ENCODE assay signal across 8 cellular contexts in genomic region chr12:111412007-111412829, GRCh38. TPM values are rescaled to one million over a fixed set of nuclear protein-coding genes. Genes with fewer than 3 reads are reported as not detected.
DNase-seq lines count a peak whose midpoint lies in the region; ATAC-seq lines count a peak whose summit lies in the region.

No MANE protein-coding gene starts in this region.

- H3K27me3 ChIP-seq in CD8-positive, alpha-beta memory T cell (ENCODE audit: insufficient read depth, low read length, poor library complexity, severe bottlenecking) = no peaks in the 10 kb centered on the region
- H3K27me3 ChIP-seq in HAP-1 (ENCODE audit: low read depth) = no peaks in the 10 kb centered on the region

- H3K36me3 ChIP-seq in CD8-positive, alpha-beta memory T cell (ENCODE audit: insufficient read depth, low read length) = no peaks in the 10 kb centered on the region
- H3K36me3 ChIP-seq in HAP-1 (replicated peaks) = no peaks in the 10 kb centered on the region

- H3K27ac ChIP-seq in CD8-positive, alpha-beta memory T cell (ENCODE audit: low read depth, low read length) = peak overlapping the region; percentile 24

- peak overlapping the region in 6 of 7 donors; percentile 37 to 78 (median 65) for H3K4me3 Mint-ChIP-seq in CD8-positive, alpha-beta memory T cell
- H3K4me3 Mint-ChIP-seq in dendritic cell treated with granulocyte-macrophage colony-stimulating factor and Interleukin-4, amounts not matched to agents 40 ng/mL and 50 ng/mL, for 4 days = peak overlapping the region; percentile 56
- peak overlapping the region; percentile 36 to 86 (median 76) for H3K4me3 Mint-ChIP-seq in naive thymus-derived CD8-positive, alpha-beta T cell

- intact Hi-C loops in dendritic cell treated with granulocyte-macrophage colony-stimulating factor and Interleukin-4, amounts not matched to agents 40 ng/mL and 50 ng/mL, for 4 days (cut with micrococcal nuclease) = no loop called here

- peak overlapping the region; percentile 76 to 98 (median 92) for H3K27ac Mint-ChIP-seq in CD8-positive, alpha-beta memory T cell
- H3K27ac Mint-ChIP-seq in dendritic cell treated with granulocyte-macrophage colony-stimulating factor and Interleukin-4, amounts not matched to agents 40 ng/mL and 50 ng/mL, for 4 days = peak overlapping the region; percentile 61
- H3K27ac Mint-ChIP-seq in naive thymus-derived CD8-positive, alpha-beta T cell = peak overlapping the region; percentile 75 to 95 (median 91)

- no peak for DNase-seq in CD8-positive, alpha-beta memory T cell
- DNase-seq in NCI-H2107 treated with DMSO at 0.1 percent for 48 hours (lab: John Stamatoyannopoulos, UW; ENCODE audit: unreplicated experiment) = peak; percentile 78
- DNase-seq in naive thymus-derived CD8-positive, alpha-beta T cell = peak in 2 of 10 donors; percentile 16 to 22
- no peak for DNase-seq in SKM-1 (lab: John Stamatoyannopoulos, UW; ENCODE audit: unreplicated experiment)
- no peak for DNase-seq in HAP-1 (ENCODE audit: low spot score in 2 of 2)
- no peak for DNase-seq in T-helper 9 cell

- ATAC-seq in naive thymus-derived CD8-positive, alpha-beta T cell = peak; percentile 48 to 62
- ATAC-seq in HG03571 (IDR thresholded peaks at IDR 0.05; ENCODE audit: unreplicated experiment) = no peak

- H3K9me3 Mint-ChIP-seq in CD8-positive, alpha-beta memory T cell = no peaks in the 10 kb centered on the region
- H3K9me3 Mint-ChIP-seq in dendritic cell treated with granulocyte-macrophage colony-stimulating factor and Interleukin-4, amounts not matched to agents 40 ng/mL and 50 ng/mL, for 4 days = no peaks in the 10 kb centered on the region
- no peaks in the 10 kb centered on the region for H3K9me3 Mint-ChIP-seq in naive thymus-derived CD8-positive, alpha-beta T cell

- H3K27me3 Mint-ChIP-seq in CD8-positive, alpha-beta memory T cell = no peaks in the 10 kb centered on the region
- no peaks in the 10 kb centered on the region for H3K27me3 Mint-ChIP-seq in dendritic cell treated with granulocyte-macrophage colony-stimulating factor and Interleukin-4, amounts not matched to agents 40 ng/mL and 50 ng/mL, for 4 days
- no peaks in the 10 kb centered on the region for H3K27me3 Mint-ChIP-seq in naive thymus-derived CD8-positive, alpha-beta T cell

- no peaks in the 10 kb centered on the region for H3K9me3 ChIP-seq in CD8-positive, alpha-beta memory T cell (ENCODE audit: low read length)
- H3K9me3 ChIP-seq in HAP-1 = no peaks in the 10 kb centered on the region

- peaks cover 74 to 93% (median 83%) of the 10 kb centered on the region in 3 donors for H3K4me1 Mint-ChIP-seq in CD8-positive, alpha-beta memory T cell
- H3K4me1 Mint-ChIP-seq in dendritic cell treated with granulocyte-macrophage colony-stimulating factor and Interleukin-4, amounts not matched to agents 40 ng/mL and 50 ng/mL, for 4 days (ENCODE audit: low read depth) = peaks cover 88% of the 10 kb centered on the region
- H3K4me1 Mint-ChIP-seq in naive thymus-derived CD8-positive, alpha-beta T cell = peaks cover 37 to 88% (median 86%) of the 10 kb centered on the region in 4 donors

- H3K4me1 ChIP-seq in CD8-positive, alpha-beta memory T cell (ENCODE audit: insufficient read depth, low read length) = peaks cover 78% of the 10 kb centered on the region
- H3K4me1 ChIP-seq in HAP-1 = peaks cover 4% of the 10 kb centered on the region; the same call in 1 of the 2 replicates

- peaks cover 0 to 23% (median 11%) of the 10 kb centered on the region in 3 donors for H3K36me3 Mint-ChIP-seq in CD8-positive, alpha-beta memory T cell
- peaks cover 97% of the 10 kb centered on the region for H3K36me3 Mint-ChIP-seq in dendritic cell treated with granulocyte-macrophage colony-stimulating factor and Interleukin-4, amounts not matched to agents 40 ng/mL and 50 ng/mL, for 4 days (ENCODE audit: low read depth)
- peaks cover 0 to 18% (median 1%) of the 10 kb centered on the region in 3 donors for H3K36me3 Mint-ChIP-seq in naive thymus-derived CD8-positive, alpha-beta T cell

- CTCF ChIA-PET in CD8-positive, alpha-beta memory T cell (lab: Charles Lee) = interaction anchor here (0.6 to 27.8 kb wide), 8 partner anchors 8 to 55 kb away, joined by 3 to 1032 read pairs (median 5); no protein-coding TSS in a partner anchor

- H3K4me3 ChIP-seq in CD8-positive, alpha-beta memory T cell (ENCODE audit: low read length) = no peak overlapping the region
- H3K4me3 ChIP-seq in HAP-1 = no peak overlapping the region

- POLR2A ChIA-PET in CD8-positive, alpha-beta memory T cell (lab: Charles Lee) = interaction anchor here (1.0 to 3.3 kb wide), 4 partner anchors 13 to 33 kb away, joined by 3 to 17 read pairs (median 6); no protein-coding TSS in a partner anchor
- POLR2A ChIA-PET in naive thymus-derived CD8-positive, alpha-beta T cell (lab: Charles Lee) = interaction anchor here (0.6 to 11.8 kb wide), 6 partner anchors 15 to 822 kb away, joined by 3 to 106 read pairs (median 6); no protein-coding TSS in a partner anchor

- in situ Hi-C loops in HAP-1 (cut with MboI; ENCODE audit: low sequenced_read_pairs) = no loop called here

RNA-seq across cellular contexts. Expression of gene SH2B3, which starts 6.5 kb away (rescaled TPM):
- total RNA-seq in CD8-positive, alpha-beta memory T cell = 10 to 100 TPM; 46.8 to 48.9 TPM
- polyA plus RNA-seq in CD8-positive, alpha-beta memory T cell = 11.1 TPM
- total RNA-seq in naive thymus-derived CD8-positive, alpha-beta T cell = 10 to 100 TPM; 12.5 to 12.8 TPM
- polyA plus RNA-seq in naive thymus-derived CD8-positive, alpha-beta T cell = 1 to 10 TPM; 2.1 to 5.3 (median 3.2) TPM

RNA-seq across cellular contexts. Expression of gene PHETA1, which starts 43.3 kb away (rescaled TPM):
- 1 to 10 TPM; 3.8 to 3.9 TPM for total RNA-seq in CD8-positive, alpha-beta memory T cell
- 1.8 TPM for polyA plus RNA-seq in CD8-positive, alpha-beta memory T cell
- total RNA-seq in naive thymus-derived CD8-positive, alpha-beta T cell = 1 to 10 TPM; 3.0 to 3.8 TPM
- 1 to 10 TPM in 2 of 3 donors, under 1 TPM in 1; 0.11 to 1.5 (median 1.3) TPM for polyA plus RNA-seq in naive thymus-derived CD8-positive, alpha-beta T cell
